ENCODE assay signal across 17 cellular contexts in the genomic region with DNA sequence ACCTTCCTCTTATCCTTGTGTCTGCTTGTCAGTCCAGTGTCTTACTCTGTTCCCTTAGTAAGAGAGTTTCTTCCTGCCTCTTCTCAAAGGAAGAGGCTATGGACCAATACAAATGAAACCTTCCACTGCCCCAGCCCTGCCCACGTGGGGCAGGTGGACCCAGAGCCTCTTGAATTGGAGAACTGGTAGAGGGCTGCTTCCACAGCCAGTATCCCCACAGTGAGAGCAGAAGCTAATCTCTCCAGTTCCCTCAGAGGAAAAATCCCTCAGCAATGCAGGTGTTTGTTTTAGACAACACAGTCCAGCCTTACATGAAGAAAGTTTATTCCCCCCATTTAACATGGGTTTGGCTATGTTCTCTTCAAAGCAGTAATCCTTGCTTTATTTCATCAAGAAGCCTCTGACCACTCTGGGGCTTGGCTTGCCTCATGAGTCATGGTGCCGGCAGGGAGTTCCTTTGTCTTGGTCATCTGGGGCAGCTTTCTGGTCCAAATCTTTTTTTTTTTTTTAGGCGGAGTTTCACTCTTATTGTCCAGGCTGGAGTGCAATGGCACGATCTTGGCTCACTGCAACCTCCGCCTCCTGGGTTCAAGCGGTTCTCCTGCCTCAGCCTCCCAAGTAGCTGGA. TPM values are rescaled to one million over a fixed set of nuclear protein-coding genes. Genes with fewer than 3 reads are reported as not detected.
DNase-seq lines count a peak whose midpoint lies in the region; ATAC-seq, FAIRE-seq and TF ChIP-seq lines count a peak whose summit lies in the region.
"Had no signal": no experiment of that assay in that cellular context is flagged by ENCODE, and none has a peak within 500 bp of the region (broad histone marks: within the 10 kb centered on the region; RNA-seq: fewer than 3 reads in every experiment).

No MANE protein-coding gene starts in this region.

- no peak overlapping the region for H3K23ac ChIP-seq in mesendoderm (ENCODE audit: low read length)

- H3K36me3 ChIP-seq in mesendoderm (ENCODE audit: control insufficient read depth, insufficient read depth, low read length): no peaks in the 10 kb centered on the region
- no peaks in the 10 kb centered on the region for H3K36me3 ChIP-seq in tibial nerve
- H3K36me3 ChIP-seq: colonic mucosa had no signal

- H3K4me1 ChIP-seq in mesendoderm (ENCODE audit: control insufficient read depth, low read depth, low read length) (no peaks in the 10 kb centered on the region), tibial nerve (peaks cover 0 to 7% (median 0%) of the 10 kb centered on the region in 4 donors)
- H3K4me1 ChIP-seq: colonic mucosa had no signal

- H3K27ac Mint-ChIP-seq in activated CD8-positive, alpha-beta T cell treated with anti-CD3 and anti-CD28 coated beads, Interleukin-2, amount 10 ng/mL, durations not matched to agents 7 days and 5 days: no peak overlapping the region
- H3K27ac Mint-ChIP-seq: activated CD4-positive, alpha-beta memory T cell treated with anti-CD3 and anti-CD28 coated beads for 36 hours had no signal

- H3K4me2 ChIP-seq in mesendoderm (ENCODE audit: low read length): no peak overlapping the region

- no peak overlapping the region for H2BK15ac ChIP-seq in mesendoderm (replicated peaks; ENCODE audit: low read depth)

- H3K4me3 ChIP-seq in mesendoderm (ENCODE audit: low read length) (no peak overlapping the region), tibial nerve (no peak overlapping the region)
- H3K4me3 ChIP-seq: colonic mucosa had no signal

- H3K27me3 Mint-ChIP-seq in activated CD8-positive, alpha-beta T cell treated with anti-CD3 and anti-CD28 coated beads, Interleukin-2, amount 10 ng/mL, durations not matched to agents 7 days and 5 days (ENCODE audit: low read depth): peaks cover 15% of the 10 kb centered on the region

- H3K27ac ChIP-seq in mesendoderm (ENCODE audit: low read depth, low read length) (no peak overlapping the region), tibial nerve (no peak overlapping the region)
- H3K27ac ChIP-seq: colonic mucosa, HL-60 had no signal

- H4K5ac ChIP-seq in mesendoderm (ENCODE audit: low read length): no peak overlapping the region

- TF ChIP-seq POLR2A in tibial nerve (IDR thresholded peaks at IDR 0.05): no peak

- no peak for ATAC-seq in activated CD8-positive, alpha-beta T cell treated with anti-CD3 and anti-CD28 coated beads, Interleukin-2, amount 10 ng/mL, durations not matched to agents 7 days and 5 days

- no peak overlapping the region for H2AK5ac ChIP-seq in mesendoderm (ENCODE audit: low read length)

- no peaks in the 10 kb centered on the region for H3K9me3 ChIP-seq in tibial nerve
- H3K9me3 ChIP-seq: colonic mucosa had no signal

- TF ChIP-seq EP300 in tibial nerve (IDR thresholded peaks at IDR 0.05): no peak

- CTCF ChIA-PET in activated CD8-positive, alpha-beta T cell treated with anti-CD3 and anti-CD28 coated beads, Interleukin-2, amount 10 ng/mL, durations not matched to agents 7 days and 5 days (lab: Charles Lee): no interaction called here

- H3K9ac ChIP-seq in mesendoderm (ENCODE audit: low read length): no peak overlapping the region

- no peaks in the 10 kb centered on the region for H3K27me3 ChIP-seq in mesendoderm (ENCODE audit: insufficient read depth, low read length, poor library complexity)
- H3K27me3 ChIP-seq in tibial nerve: no peaks in the 10 kb centered on the region
- H3K27me3 ChIP-seq: colonic mucosa had no signal

- WGBS in mesendoderm (ENCODE audit: extremely low coverage, insufficient coverage, low lambda C conversion rate): no CpG with 5 or more reads among the region's 6 CpGs
- 55 to 60% methylated on average over 6 of the region's 6 CpGs for WGBS in tibial nerve, 2 donors

- H3K4ac ChIP-seq in mesendoderm (ENCODE audit: low read depth, low read length): no peak overlapping the region

- no peak for TF ChIP-seq CTCF in tibial nerve (IDR thresholded peaks at IDR 0.05)

- DNase-seq in EH (ENCODE audit: low read depth): peak; percentile 78
- DNase-seq in RKO (ENCODE audit: low spot score): peak; percentile 17
- peak; percentile 47 for DNase-seq in dedifferentiated amniotic fluid mesenchymal stem cell (ENCODE audit: extremely low spot score)
- DNase-seq in mesendoderm: peak; percentile 41
- DNase-seq in GM19239 (ENCODE audit: insufficient read length, low spot score): no peak
- DNase-seq in tibial nerve (ENCODE audit: low spot score in 2 of 2): no peak
- no peak for DNase-seq in activated CD8-positive, alpha-beta T cell treated with anti-CD3 and anti-CD28 coated beads, Interleukin-2, amount 10 ng/mL, durations not matched to agents 7 days and 5 days
- no peak for DNase-seq in NCI-H128 (lab: John Stamatoyannopoulos, UW; ENCODE audit: unreplicated experiment)
- DNase-seq: activated CD4-positive, alpha-beta memory T cell treated with anti-CD3 and anti-CD28 coated beads for 36 hours; activated naive CD4-positive, alpha-beta T cell; colonic mucosa; DMS79; stimulated activated naive CD4-positive, alpha-beta T cell treated with Interleukin-2 at 50 U/mL for 16 hours; T1000 had no signal

- POLR2A ChIA-PET in activated CD8-positive, alpha-beta T cell treated with anti-CD3 and anti-CD28 coated beads, Interleukin-2, amount 10 ng/mL, durations not matched to agents 7 days and 5 days (lab: Charles Lee): no interaction called here

- H2BK120ac ChIP-seq in mesendoderm (ENCODE audit: low read depth, low read length): no peak overlapping the region

- H3K4me3 Mint-ChIP-seq in activated CD8-positive, alpha-beta T cell treated with anti-CD3 and anti-CD28 coated beads, Interleukin-2, amount 10 ng/mL, durations not matched to agents 7 days and 5 days: no peak overlapping the region
- H3K4me3 Mint-ChIP-seq: activated CD4-positive, alpha-beta memory T cell treated with anti-CD3 and anti-CD28 coated beads for 36 hours had no signal

- H3K4me1 Mint-ChIP-seq in activated CD8-positive, alpha-beta T cell treated with anti-CD3 and anti-CD28 coated beads, Interleukin-2, amount 10 ng/mL, durations not matched to agents 7 days and 5 days (ENCODE audit: low read depth): peaks cover 3% of the 10 kb centered on the region

- peak overlapping the region; percentile 47 for H3K18ac ChIP-seq in mesendoderm (ENCODE audit: low read length)

- H3K36me3 Mint-ChIP-seq in activated CD8-positive, alpha-beta T cell treated with anti-CD3 and anti-CD28 coated beads, Interleukin-2, amount 10 ng/mL, durations not matched to agents 7 days and 5 days (ENCODE audit: low read depth): no peaks in the 10 kb centered on the region
- H3K36me3 Mint-ChIP-seq: activated CD4-positive, alpha-beta memory T cell treated with anti-CD3 and anti-CD28 coated beads for 36 hours had no signal

- H3K56ac ChIP-seq in mesendoderm (ENCODE audit: low read length): no peak overlapping the region

- H3K79me2 ChIP-seq in mesendoderm (ENCODE audit: control insufficient read depth, insufficient read depth, low read length): no peaks in the 10 kb centered on the region

- H4K8ac ChIP-seq in mesendoderm (ENCODE audit: low read depth, low read length): no peak overlapping the region

- H3K79me1 ChIP-seq in mesendoderm (ENCODE audit: low read length): no peaks in the 10 kb centered on the region

- no peak for FAIRE-seq in GM19239 (lab: Jason Lieb, UNC)
- FAIRE-seq: GM12892, RCC 7860 had no signal

- no peak overlapping the region for H2BK5ac ChIP-seq in mesendoderm (ENCODE audit: low read length)

- H3K9me3 Mint-ChIP-seq in activated CD8-positive, alpha-beta T cell treated with anti-CD3 and anti-CD28 coated beads, Interleukin-2, amount 10 ng/mL, durations not matched to agents 7 days and 5 days (ENCODE audit: insufficient read depth): no peaks in the 10 kb centered on the region
- H3K9me3 Mint-ChIP-seq: activated CD4-positive, alpha-beta memory T cell treated with anti-CD3 and anti-CD28 coated beads for 36 hours had no signal

RNA-seq across cellular contexts. Expression of a gene that starts 6.5 kb away (rescaled TPM):
- polyA plus RNA-seq in mesendoderm (2013, experiment 1 of 2): 12.3 TPM
- polyA plus RNA-seq in mesendoderm (2013, experiment 2 of 2): 10.7 TPM
- total RNA-seq in tibial nerve: 100 to 1,000 TPM; 215 to 471 (median 401) TPM
- 1 to 10 TPM; 1.2 to 1.4 TPM for total RNA-seq in activated CD8-positive, alpha-beta T cell treated with anti-CD3 and anti-CD28 coated beads, Interleukin-2, amount 10 ng/mL, durations not matched to agents 7 days and 5 days

Comparison
In these comparisons a context has a peak if more than half of its experiments do, and no peak if none do; other contexts are left out.
1. DNase-seq: peak in EH (single experiment), RKO (single experiment), dedifferentiated amniotic fluid mesenchymal stem cell (single experiment) and mesendoderm (single experiment); none in GM19239 (single experiment), tibial nerve (0 of 2), activated CD8-positive, alpha-beta T cell treated with anti-CD3 and anti-CD28 coated beads, Interleukin-2, amount 10 ng/mL, durations not matched to agents 7 days and 5 days (single experiment) and NCI-H128 (single experiment).
2. RNA of a gene that starts 6.5 kb away (total RNA-seq): 215 to 471 TPM in tibial nerve; 1.2 to 1.4 TPM in activated CD8-positive, alpha-beta T cell treated with anti-CD3 and anti-CD28 coated beads, Interleukin-2, amount 10 ng/mL, durations not matched to agents 7 days and 5 days; every median in the first group is over 10 times any median in the second.